Comparison of ENCODE assay signal across 15 cellular contexts in the genomic region with DNA sequence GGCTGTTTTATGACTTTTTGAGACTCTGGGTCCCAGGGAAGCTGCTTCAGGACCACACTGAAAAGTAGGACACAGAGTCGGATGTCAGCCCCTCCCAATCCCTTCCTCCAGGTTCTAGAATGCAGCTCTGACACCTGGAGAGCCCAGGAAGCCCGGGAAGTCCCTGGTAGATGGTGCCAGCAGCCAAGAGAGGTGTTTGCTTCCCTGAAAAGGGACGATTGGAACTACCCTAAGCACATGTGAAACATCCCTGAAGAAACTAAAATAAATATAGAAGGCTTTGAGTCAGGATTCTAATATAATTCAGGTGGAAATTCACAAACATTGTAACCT.
"Had no signal": no experiment of that assay in that cellular context is flagged by ENCODE, and none has a peak within 500 bp of the region (broad histone marks: within the 10 kb centered on the region; RNA-seq: fewer than 3 reads in every experiment).

No MANE protein-coding gene starts in this region.

- H3K4me1 ChIP-seq: heart right ventricle, right atrium auricular region, tibial artery had no signal

- H3K9me3 ChIP-seq: heart right ventricle, right atrium auricular region, tibial artery had no signal

- DNase-seq: activated CD4-positive, alpha-beta memory T cell treated with anti-CD3 and anti-CD28 coated beads for 36 hours; activated CD4-positive, alpha-beta T cell treated with anti-CD3 and anti-CD28 coated beads for 36 hours; activated CD8-positive, alpha-beta memory T cell treated with anti-CD3 and anti-CD28 coated beads, Interleukin-2, amount 10 ng/mL, durations not matched to agents 7 days and 5 days; activated naive CD4-positive, alpha-beta T cell treated with anti-CD3 and anti-CD28 coated beads for 36 hours; activated T-cell treated with anti-CD3 and anti-CD28 coated beads, Interleukin-2, amount 50 U/mL, for 24 hours; cerebellar nuclear complex; cortex of kidney; heart right ventricle; nephron progenitor cell; occipital lobe; stimulated activated naive CD8-positive, alpha-beta T cell treated with anti-CD3 and anti-CD28 coated beads, Interleukin-15, Interleukin-2, amounts not matched to agents 100 U/mL and 50 U/mL, for 24 hours; substantia nigra; tibial artery had no signal

- H3K27ac ChIP-seq: heart right ventricle, right atrium auricular region, tibial artery had no signal

- H3K4me3 ChIP-seq: heart right ventricle, right atrium auricular region, tibial artery had no signal

- H3K36me3 ChIP-seq: heart right ventricle, right atrium auricular region, tibial artery had no signal

- H3K27me3 ChIP-seq: right atrium auricular region, tibial artery had no signal

- ATAC-seq: activated CD4-positive, alpha-beta T cell treated with anti-CD3 and anti-CD28 coated beads for 36 hours; activated CD8-positive, alpha-beta memory T cell treated with anti-CD3 and anti-CD28 coated beads, Interleukin-2, amount 10 ng/mL, durations not matched to agents 7 days and 5 days; esophagus mucosa; heart right ventricle; stimulated activated naive CD8-positive, alpha-beta T cell treated with anti-CD3 and anti-CD28 coated beads, Interleukin-15, Interleukin-2, amounts not matched to agents 100 U/mL and 50 U/mL, for 24 hours had no signal
